ENCODE assay signal across 29 cellular contexts in genomic region chr13:45909724-45910123, GRCh38. TPM values are rescaled to one million over a fixed set of nuclear protein-coding genes. Genes with fewer than 3 reads are reported as not detected.
"Had no signal": no experiment of that assay in that cellular context is flagged by ENCODE, and none has a peak within 500 bp of the region (broad histone marks: within the 10 kb centered on the region; RNA-seq: fewer than 3 reads in every experiment).

No MANE protein-coding gene starts in this region.

- H3K27ac Mint-ChIP-seq: activated naive CD8-positive, alpha-beta T cell treated with anti-CD3 and anti-CD28 coated beads, Interleukin-2, amount 10 ng/mL, durations not matched to agents 7 days and 5 days; activated T-helper 2 cell treated with anti-CD3 and anti-CD28 coated beads, Interferon-gamma antibody, Interleukin-2, Interleukin-4, amounts not matched to agents 10 μg/mL and 5 μg/mL and 100 μg/mL, durations not matched to agents 14 hours and 24 hours and 36 hours; mesothelial cell of epicardium; natural killer cell treated with Interleukin-12 subunit alpha and Interleukin-12 subunit beta and Interleukin-15 and Interleukin-18, amount 100 ng/mL, for 72 hours had no signal

- H3K27ac ChIP-seq: cardiac muscle cell, neutrophil, ovary, prostate gland, spleen, stomach, suprapubic skin, transverse colon had no signal

- H3K36me3 ChIP-seq: cardiac muscle cell, neutrophil, ovary, prostate gland, spleen, stomach, suprapubic skin, transverse colon had no signal

- H3K4me3 ChIP-seq: cardiac muscle cell, ovary, prostate gland, spleen, stomach, suprapubic skin, transverse colon had no signal

- H3K9me3 ChIP-seq: neutrophil, ovary, prostate gland, spleen, stomach, suprapubic skin had no signal

- H3K4me1 Mint-ChIP-seq: activated naive CD8-positive, alpha-beta T cell treated with anti-CD3 and anti-CD28 coated beads, Interleukin-2, amount 10 ng/mL, durations not matched to agents 7 days and 5 days; mesothelial cell of epicardium had no signal

- DNase-seq: activated CD4-positive, alpha-beta T cell treated with anti-CD3 and anti-CD28 coated beads for 4 hours; activated CD4-positive, alpha-beta T cell treated with anti-CD3 and anti-CD28 coated beads, Interleukin-2, amount 50 U/mL, for 48 hours; activated CD4-positive, CD25-positive, alpha-beta regulatory T cell; activated CD8-positive, alpha-beta memory T cell treated with anti-CD3 and anti-CD28 coated beads, Interleukin-2, amount 50 U/mL, for 48 hours; activated naive CD4-positive, alpha-beta T cell treated with Interleukin-2 at 50 U/mL for 16 hours; activated naive CD8-positive, alpha-beta T cell treated with anti-CD3 and anti-CD28 coated beads, Interleukin-2, amount 10 ng/mL, durations not matched to agents 7 days and 5 days; activated T-cell treated with anti-CD3 and anti-CD28 coated beads, Interleukin-2, amount 50 U/mL, for 4 hours; amniotic stem cell; dermis blood vessel endothelial cell; effector CD8-positive, alpha-beta T cell; erythroblast; foreskin melanocyte; glutamatergic neuron; hippocampal formation; left ventricle myocardium superior; mammary epithelial cell; ovary; spleen; stimulated activated CD4-positive, alpha-beta T cell treated with anti-CD3 and anti-CD28 coated beads, Interleukin-4, amount 100 ng/mL, for 1 hour; stomach; T1000; transverse colon had no signal

- H3K27me3 ChIP-seq: cardiac muscle cell, neutrophil, ovary, suprapubic skin, transverse colon had no signal

- H3K4me3 Mint-ChIP-seq: activated naive CD8-positive, alpha-beta T cell treated with anti-CD3 and anti-CD28 coated beads, Interleukin-2, amount 10 ng/mL, durations not matched to agents 7 days and 5 days; activated T-cell treated with anti-CD3 and anti-CD28 coated beads, Interleukin-2, amount 50 U/mL, for 4 hours; mesothelial cell of epicardium; natural killer cell treated with Interleukin-12 subunit alpha and Interleukin-12 subunit beta and Interleukin-15 and Interleukin-18, amount 100 ng/mL, for 72 hours had no signal

- H3K36me3 Mint-ChIP-seq: activated naive CD8-positive, alpha-beta T cell treated with anti-CD3 and anti-CD28 coated beads, Interleukin-2, amount 10 ng/mL, durations not matched to agents 7 days and 5 days; mesothelial cell of epicardium; natural killer cell treated with Interleukin-12 subunit alpha and Interleukin-12 subunit beta and Interleukin-15 and Interleukin-18, amount 100 ng/mL, for 72 hours had no signal

- H3K9me3 Mint-ChIP-seq: activated naive CD8-positive, alpha-beta T cell treated with anti-CD3 and anti-CD28 coated beads, Interleukin-2, amount 10 ng/mL, durations not matched to agents 7 days and 5 days; activated T-cell treated with anti-CD3 and anti-CD28 coated beads, Interleukin-2, amount 50 U/mL, for 4 hours; activated T-helper 2 cell treated with anti-CD3 and anti-CD28 coated beads, Interferon-gamma antibody, Interleukin-2, Interleukin-4, amounts not matched to agents 10 μg/mL and 5 μg/mL and 100 μg/mL, durations not matched to agents 14 hours and 24 hours and 36 hours; natural killer cell treated with Interleukin-12 subunit alpha and Interleukin-12 subunit beta and Interleukin-15 and Interleukin-18, amount 100 ng/mL, for 72 hours had no signal

- H3K27me3 Mint-ChIP-seq: activated naive CD8-positive, alpha-beta T cell treated with anti-CD3 and anti-CD28 coated beads, Interleukin-2, amount 10 ng/mL, durations not matched to agents 7 days and 5 days had no signal

- ATAC-seq: activated T-cell treated with anti-CD3 and anti-CD28 coated beads, Interleukin-2, amount 50 U/mL, for 4 hours; left ventricle myocardium superior had no signal

- H3K4me1 ChIP-seq: prostate gland, spleen, stomach, suprapubic skin, transverse colon had no signal

RNA-seq across cellular contexts. Expression of gene SIAH3, which starts 58.2 kb away (rescaled TPM):
- total RNA-seq: dermis blood vessel endothelial cell; left ventricle myocardium superior; natural killer cell treated with Interleukin-12 subunit alpha and Interleukin-12 subunit beta and Interleukin-15 and Interleukin-18, amount 100 ng/mL, for 72 hours; transverse colon had no signal
- polyA plus RNA-seq: mammary epithelial cell, stomach had no signal
